Comparison of ENCODE assay signal across 17 cellular contexts in the genomic region with DNA sequence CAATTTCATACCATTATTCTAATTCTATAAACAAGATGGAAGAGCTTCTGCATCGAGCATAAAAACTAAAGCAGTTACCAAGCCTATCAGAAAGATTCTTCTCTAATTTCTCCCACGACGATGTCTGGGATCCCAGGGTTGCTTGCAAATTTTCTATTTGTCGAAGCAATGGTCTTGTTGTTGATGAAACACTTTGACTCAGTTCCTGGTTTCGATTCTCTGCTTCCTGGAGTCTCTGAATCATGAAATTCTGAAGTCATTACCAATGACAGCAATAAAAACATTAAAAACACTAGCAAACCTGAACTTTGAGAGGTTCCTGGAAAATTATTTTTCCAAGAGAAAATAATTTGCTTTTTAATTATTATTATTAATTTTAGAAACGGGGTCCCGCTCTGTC. TPM values are rescaled to one million over a fixed set of nuclear protein-coding genes. Genes with fewer than 3 reads are reported as not detected.
A peak's percentile ranks its signal among the peaks of the same experiment; 100 is the strongest.
DNase-seq lines count a peak whose midpoint lies in the region; ATAC-seq and TF ChIP-seq lines count a peak whose summit lies in the region.
"Had no signal": no experiment of that assay in that cellular context is flagged by ENCODE, and none has a peak within 500 bp of the region (broad histone marks: within the 10 kb centered on the region; RNA-seq: fewer than 3 reads in every experiment).

No MANE protein-coding gene starts in this region.

- no peak for TF ChIP-seq CTCF in Calu3 (IDR thresholded peaks at IDR 0.05; ENCODE audit: unreplicated experiment)
- no peak for TF ChIP-seq CTCF in foreskin keratinocyte (conservative IDR thresholded peaks at IDR 0.05)
- no peak for TF ChIP-seq CTCF in vagina (IDR thresholded peaks at IDR 0.05)
- TF ChIP-seq CTCF in natural killer cell (IDR thresholded peaks at IDR 0.05), result no peak

- H3K27ac Mint-ChIP-seq in Calu3 (ENCODE audit: unreplicated experiment) (peak overlapping the region; percentile 70), natural killer cell (no peak overlapping the region)
- peak overlapping the region; percentile 78 for H3K27ac Mint-ChIP-seq in activated T-helper 2 cell treated with anti-CD3 and anti-CD28 coated beads, Interferon-gamma antibody, Interleukin-2, Interleukin-4, amounts not matched to agents 10 μg/mL and 5 μg/mL and 100 μg/mL, durations not matched to agents 14 hours and 24 hours and 36 hours

- DNase-seq in Calu3 (peak; percentile 15), M059J (ENCODE audit: low read depth) (peak; percentile 60), foreskin keratinocyte (peak; percentile 84 to 85), vagina (ENCODE audit: extremely low spot score in 2 of 2) (no peak), natural killer cell (no peak), AG08396 (ENCODE audit: low spot score) (no peak)
- DNase-seq in activated T-helper 2 cell treated with anti-CD3 and anti-CD28 coated beads, Interferon-gamma antibody, Interleukin-2, Interleukin-4, amounts not matched to agents 10 μg/mL and 5 μg/mL and 100 μg/mL, durations not matched to agents 14 hours and 24 hours and 36 hours (ENCODE audit: low spot score), result no peak
- DNase-seq: gastrocnemius medialis, NCI-H1092 treated with DMSO at 0.1 percent for 48 hours, NCI-H774, T-helper 17 cell had no signal

- H3K4me3 Mint-ChIP-seq in Calu3 (ENCODE audit: low read depth, unreplicated experiment), result no peak overlapping the region
- H3K4me3 Mint-ChIP-seq in activated T-helper 2 cell treated with anti-CD3 and anti-CD28 coated beads, Interferon-gamma antibody, Interleukin-2, Interleukin-4, amounts not matched to agents 10 μg/mL and 5 μg/mL and 100 μg/mL, durations not matched to agents 14 hours and 24 hours and 36 hours (ENCODE audit: low read depth), result no peak overlapping the region
- H3K4me3 Mint-ChIP-seq in natural killer cell, result no peak overlapping the region
- H3K4me3 Mint-ChIP-seq: CD4-positive, CD25-positive, alpha-beta regulatory T cell had no signal

- H3K4me1 Mint-ChIP-seq in Calu3 (ENCODE audit: low read depth, unreplicated experiment) (no peaks in the 10 kb centered on the region), natural killer cell (peaks cover 0 to 4% of the 10 kb centered on the region in 2 donors)
- peaks cover 18% of the 10 kb centered on the region for H3K4me1 Mint-ChIP-seq in activated T-helper 2 cell treated with anti-CD3 and anti-CD28 coated beads, Interferon-gamma antibody, Interleukin-2, Interleukin-4, amounts not matched to agents 10 μg/mL and 5 μg/mL and 100 μg/mL, durations not matched to agents 14 hours and 24 hours and 36 hours (ENCODE audit: low read depth)
- H3K4me1 Mint-ChIP-seq: T-helper 17 cell had no signal

- no TSS peak for BruUV-seq in Calu3 (replicated peaks; lab: Mats Ljungman, UMichigan)

- H3K9me3 Mint-ChIP-seq in Calu3 (ENCODE audit: low read depth, unreplicated experiment) (no peaks in the 10 kb centered on the region), natural killer cell (no peaks in the 10 kb centered on the region)
- no peaks in the 10 kb centered on the region for H3K9me3 Mint-ChIP-seq in activated T-helper 2 cell treated with anti-CD3 and anti-CD28 coated beads, Interferon-gamma antibody, Interleukin-2, Interleukin-4, amounts not matched to agents 10 μg/mL and 5 μg/mL and 100 μg/mL, durations not matched to agents 14 hours and 24 hours and 36 hours
- H3K9me3 Mint-ChIP-seq: CD4-positive, CD25-positive, alpha-beta regulatory T cell had no signal

- peaks cover 0 to 87% of the 10 kb centered on the region in 2 donors for H3K36me3 ChIP-seq in vagina

- no peaks in the 10 kb centered on the region for H3K27me3 Mint-ChIP-seq in Calu3 (ENCODE audit: unreplicated experiment)
- H3K27me3 Mint-ChIP-seq in activated T-helper 2 cell treated with anti-CD3 and anti-CD28 coated beads, Interferon-gamma antibody, Interleukin-2, Interleukin-4, amounts not matched to agents 10 μg/mL and 5 μg/mL and 100 μg/mL, durations not matched to agents 14 hours and 24 hours and 36 hours (ENCODE audit: low read depth), result no peaks in the 10 kb centered on the region
- no peaks in the 10 kb centered on the region for H3K27me3 Mint-ChIP-seq in natural killer cell (ENCODE audit: low read depth in 2 of 2)
- H3K27me3 Mint-ChIP-seq: CD4-positive, CD25-positive, alpha-beta regulatory T cell; T-helper 17 cell had no signal

- H3K27me3 ChIP-seq in foreskin keratinocyte (no peaks in the 10 kb centered on the region), vagina (no peaks in the 10 kb centered on the region)
- H3K27me3 ChIP-seq: cardiac muscle cell, gastrocnemius medialis, neutrophil had no signal

- H3K36me3 Mint-ChIP-seq in Calu3 (ENCODE audit: insufficient read depth, unreplicated experiment), result peaks cover 50% of the 10 kb centered on the region
- peaks cover 62% of the 10 kb centered on the region for H3K36me3 Mint-ChIP-seq in activated T-helper 2 cell treated with anti-CD3 and anti-CD28 coated beads, Interferon-gamma antibody, Interleukin-2, Interleukin-4, amounts not matched to agents 10 μg/mL and 5 μg/mL and 100 μg/mL, durations not matched to agents 14 hours and 24 hours and 36 hours (ENCODE audit: low read depth)
- H3K36me3 Mint-ChIP-seq in natural killer cell, result peaks cover 28% of the 10 kb centered on the region

- H3K27ac ChIP-seq in foreskin keratinocyte, result peak overlapping the region; percentile 97
- no peak overlapping the region for H3K27ac ChIP-seq in vagina
- H3K27ac ChIP-seq: cardiac muscle cell, gastrocnemius medialis, HL-60, neutrophil had no signal

- TF ChIP-seq POLR2A in vagina (IDR thresholded peaks at IDR 0.05), result no peak

- intact Hi-C loops in Calu3 (cut with micrococcal nuclease; ENCODE audit: unreplicated experiment), result no loop called here
- intact Hi-C loops in activated T-helper 2 cell treated with anti-CD3 and anti-CD28 coated beads, Interferon-gamma antibody, Interleukin-2, Interleukin-4, amounts not matched to agents 10 μg/mL and 5 μg/mL and 100 μg/mL, durations not matched to agents 14 hours and 24 hours and 36 hours (cut with micrococcal nuclease), result loop anchor here (2.0 kb wide), 3 partner anchors 17 to 61 kb away; no protein-coding TSS in a partner anchor
- intact Hi-C loops in vagina (cut with DNase I), result no loop called here
- intact Hi-C loops in natural killer cell (cut with micrococcal nuclease), result no loop called here

- no peak overlapping the region for H3K4me3 ChIP-seq in vagina
- H3K4me3 ChIP-seq: cardiac muscle cell, gastrocnemius medialis had no signal

- CTCF ChIA-PET in Calu3 (lab: Charles Lee), result no interaction called here

- H3K4me1 ChIP-seq in foreskin keratinocyte (peaks cover 25% of the 10 kb centered on the region), vagina (no peaks in the 10 kb centered on the region)
- H3K4me1 ChIP-seq: gastrocnemius medialis had no signal

- no peaks in the 10 kb centered on the region for H3K9me3 ChIP-seq in vagina
- H3K9me3 ChIP-seq: gastrocnemius medialis, neutrophil had no signal

- ATAC-seq in foreskin keratinocyte (peak; percentile 74), HG02970 (IDR thresholded peaks at IDR 0.05; ENCODE audit: low FRiP score, unreplicated experiment) (no peak), natural killer cell (no peak)
- ATAC-seq: gastrocnemius medialis, left lobe of liver, T-helper 17 cell had no signal

RNA-seq across cellular contexts. Expression of a gene that starts 18.7 kb away (rescaled TPM):
- total RNA-seq in Calu3 (2022), result 31.3 and 34.4 TPM in 2 replicates
- total RNA-seq in M059J (2014; rRNA removed; shearing (Covaris generic)), result 11.8 and 15.8 TPM in 2 replicates
- total RNA-seq in activated T-helper 2 cell treated with anti-CD3 and anti-CD28 coated beads, Interferon-gamma antibody, Interleukin-2, Interleukin-4, amounts not matched to agents 10 μg/mL and 5 μg/mL and 100 μg/mL, durations not matched to agents 14 hours and 24 hours and 36 hours, result 35.7 and 38.9 TPM in 2 replicates
- total RNA-seq in foreskin keratinocyte, result 23.6 and 29.2 TPM in 2 replicates
- polyA plus RNA-seq in foreskin keratinocyte, result 3.7 and 4.0 TPM in 2 replicates
- total RNA-seq in vagina, result 34.4 TPM
- 100 to 1,000 TPM in 1 of 3 donors, 10 to 100 TPM in 2; 76.9 to 110 (median 85.5) TPM for total RNA-seq in natural killer cell

RNA-seq across cellular contexts. Expression of a gene that starts 20.0 kb away (rescaled TPM):
- total RNA-seq in Calu3 (2022), result 16.8 and 21.0 TPM in 2 replicates
- total RNA-seq in M059J (2014; rRNA removed; shearing (Covaris generic)), result 4.1 and 9.0 TPM in 2 replicates
- total RNA-seq in activated T-helper 2 cell treated with anti-CD3 and anti-CD28 coated beads, Interferon-gamma antibody, Interleukin-2, Interleukin-4, amounts not matched to agents 10 μg/mL and 5 μg/mL and 100 μg/mL, durations not matched to agents 14 hours and 24 hours and 36 hours, result 15.4 and 18.1 TPM in 2 replicates
- 45.8 and 78.0 TPM in 2 replicates for total RNA-seq in foreskin keratinocyte
- 16.0 and 21.5 TPM in 2 replicates for polyA plus RNA-seq in foreskin keratinocyte
- total RNA-seq in vagina, result 31.7 TPM
- total RNA-seq in natural killer cell, result 10 to 100 TPM in 2 of 3 donors, 1 to 10 TPM in 1; 8.4 to 11.6 (median 10.8) TPM

RNA-seq across cellular contexts. Expression of a gene that starts 46.7 kb away (rescaled TPM):
- total RNA-seq in Calu3 (2022) (55.9 and 64.2 TPM in 2 replicates), foreskin keratinocyte (62.2 and 68.7 TPM in 2 replicates), vagina (84.7 TPM), natural killer cell (10 to 100 TPM; 72.0 to 87.7 (median 72.8) TPM)
- total RNA-seq in M059J (2014; rRNA removed; shearing (Covaris generic)), result 43.0 and 44.9 TPM in 2 replicates
- total RNA-seq in activated T-helper 2 cell treated with anti-CD3 and anti-CD28 coated beads, Interferon-gamma antibody, Interleukin-2, Interleukin-4, amounts not matched to agents 10 μg/mL and 5 μg/mL and 100 μg/mL, durations not matched to agents 14 hours and 24 hours and 36 hours, result 95.8 and 109 TPM in 2 replicates
- polyA plus RNA-seq in foreskin keratinocyte, result 40.9 and 43.7 TPM in 2 replicates

RNA-seq across cellular contexts. Expression of a gene that starts 51.3 kb away (rescaled TPM):
- total RNA-seq in Calu3 (2022) (65.5 and 76.9 TPM in 2 replicates), foreskin keratinocyte (50.4 and 69.2 TPM in 2 replicates), vagina (86.9 TPM), natural killer cell (100 to 1,000 TPM in 2 of 3 donors, 10 to 100 TPM in 1; 98.1 to 132 (median 105) TPM)
- total RNA-seq in M059J (2014; rRNA removed; shearing (Covaris generic)), result 41.4 and 42.4 TPM in 2 replicates
- total RNA-seq in activated T-helper 2 cell treated with anti-CD3 and anti-CD28 coated beads, Interferon-gamma antibody, Interleukin-2, Interleukin-4, amounts not matched to agents 10 μg/mL and 5 μg/mL and 100 μg/mL, durations not matched to agents 14 hours and 24 hours and 36 hours, result 124 and 127 TPM in 2 replicates
- 40.9 and 52.1 TPM in 2 replicates for polyA plus RNA-seq in foreskin keratinocyte

Comparison
In these comparisons a context has a peak if more than half of its experiments do, and no peak if none do; other contexts are left out.
1. DNase-seq: peak in Calu3 (single experiment), M059J (single experiment) and foreskin keratinocyte (2 of 2); none in activated T-helper 2 cell treated with anti-CD3 and anti-CD28 coated beads, Interferon-gamma antibody, Interleukin-2, Interleukin-4, amounts not matched to agents 10 μg/mL and 5 μg/mL and 100 μg/mL, durations not matched to agents 14 hours and 24 hours and 36 hours (single experiment), vagina (0 of 2), natural killer cell (single experiment) and AG08396 (single experiment).
2. H3K27ac Mint-ChIP-seq: peak in Calu3 (single experiment) and activated T-helper 2 cell treated with anti-CD3 and anti-CD28 coated beads, Interferon-gamma antibody, Interleukin-2, Interleukin-4, amounts not matched to agents 10 μg/mL and 5 μg/mL and 100 μg/mL, durations not matched to agents 14 hours and 24 hours and 36 hours (single experiment); none in natural killer cell (0 of 2).